In genomic region chr3:122488262-122488973, GRCh38 we compare ENCODE assay signal across 1 cellular context.
TF ChIP-seq lines count a peak whose summit lies in the region.

No MANE protein-coding gene starts in this region.

TF ChIP-seq in GM12878, 131 proteins besides CTCF, POLR2A, EP300 and RAD21 (continued from another document):
- no peak for TF ChIP-seq NRF1 (conservative IDR thresholded peaks at IDR 0.05; ENCODE audit: low read depth, low read length)
- no peak for TF ChIP-seq STAT1 (conservative IDR thresholded peaks at IDR 0.05)
- TF ChIP-seq CREB1 (IDR thresholded peaks at IDR 0.05; ENCODE audit: low read depth): no peak
- no peak for TF ChIP-seq EGR1 (IDR thresholded peaks at IDR 0.05; ENCODE audit: borderline replicate concordance in 1 of 2, low read depth in 2 of 2, low read length in 2 of 2)
- no peak for TF ChIP-seq PML (IDR thresholded peaks at IDR 0.05; ENCODE audit: low read length)
- no peak for TF ChIP-seq SPI1 (IDR thresholded peaks at IDR 0.05; ENCODE audit: borderline replicate concordance, insufficient read depth, low read depth, low read length)
- no peak for TF ChIP-seq DPF2 (IDR thresholded peaks at IDR 0.05)
